ENCODE assay signal across 10 cellular contexts in the genomic region with DNA sequence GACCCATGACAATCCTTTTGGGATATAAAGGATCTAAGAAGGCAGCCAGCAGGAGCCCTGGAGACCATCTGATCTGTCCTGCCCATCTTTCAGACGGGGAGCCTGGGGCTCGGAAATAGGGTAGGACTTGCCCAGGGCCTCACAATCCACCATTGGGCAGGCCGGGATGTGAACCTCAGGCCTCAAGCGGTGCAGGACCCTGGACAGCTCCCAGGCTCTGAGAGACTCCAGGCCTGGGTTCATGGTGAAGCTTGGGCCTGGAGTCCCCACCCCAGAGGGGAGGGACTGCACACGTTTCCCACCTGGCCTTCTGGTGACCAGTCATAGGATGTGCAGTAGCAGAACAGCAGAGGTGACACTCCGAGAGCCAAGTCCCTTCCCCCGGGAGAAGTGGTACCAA.
A peak's percentile ranks its signal among the peaks of the same experiment; 100 is the strongest.
DNase-seq lines count a peak whose midpoint lies in the region; ATAC-seq and TF ChIP-seq lines count a peak whose summit lies in the region.
"Had no signal": no experiment of that assay in that cellular context is flagged by ENCODE, and none has a peak within 500 bp of the region (broad histone marks: within the 10 kb centered on the region; RNA-seq: fewer than 3 reads in every experiment).

No MANE protein-coding gene starts in this region.

- ATAC-seq in GM21825 (IDR thresholded peaks at IDR 0.05; ENCODE audit: unreplicated experiment) = no peak
- ATAC-seq: gastrocnemius medialis had no signal

- peak; percentile 71 for DNase-seq in activated CD8-positive, alpha-beta memory T cell treated with anti-CD3 and anti-CD28 coated beads, Interleukin-2, amount 50 U/mL, for 48 hours
- no peak for DNase-seq in activated CD8-positive, alpha-beta memory T cell treated with anti-CD3 and anti-CD28 coated beads for 24 hours
- DNase-seq in RPMI8226 = peak; percentile 75
- peak; percentile 55 for DNase-seq in epithelial cell of esophagus (ENCODE audit: low read depth)
- peak; percentile 46 for DNase-seq in stimulated activated CD4-positive, alpha-beta T cell treated with anti-CD3 and anti-CD28 coated beads, Interleukin-15, amount 100 ng/mL, for 24 hours
- DNase-seq in middle frontal gyrus (ENCODE audit: extremely low spot score, low spot score) = no peak
- no peak for DNase-seq in epidermal melanocyte (ENCODE audit: insufficient read length, low spot score)
- DNase-seq: gastrocnemius medialis, right lobe of liver had no signal

- no peak for TF ChIP-seq CTCF in epithelial cell of esophagus (IDR thresholded peaks at IDR 0.05; ENCODE audit: insufficient read depth, low read depth, low read length, missing control alignments)

- H3K4me3 ChIP-seq in epithelial cell of esophagus (ENCODE audit: low read length) = no peak overlapping the region
- H3K4me3 ChIP-seq: gastrocnemius medialis, right lobe of liver had no signal

Comparison
In these comparisons a context has a peak if more than half of its experiments do, and no peak if none do; other contexts are left out.
1. DNase-seq: peak in activated CD8-positive, alpha-beta memory T cell treated with anti-CD3 and anti-CD28 coated beads, Interleukin-2, amount 50 U/mL, for 48 hours (single experiment), RPMI8226 (single experiment), epithelial cell of esophagus (single experiment) and stimulated activated CD4-positive, alpha-beta T cell treated with anti-CD3 and anti-CD28 coated beads, Interleukin-15, amount 100 ng/mL, for 24 hours (single experiment); none in activated CD8-positive, alpha-beta memory T cell treated with anti-CD3 and anti-CD28 coated beads for 24 hours (single experiment), middle frontal gyrus (single experiment) and epidermal melanocyte (single experiment).